Comparison of ENCODE assay signal across 14 cellular contexts in genomic region chr3:128849776-128850542, GRCh38. TPM values are rescaled to one million over a fixed set of nuclear protein-coding genes. Genes with fewer than 3 reads are reported as not detected.
DNase-seq lines count a peak whose midpoint lies in the region; ATAC-seq, FAIRE-seq and TF ChIP-seq lines count a peak whose summit lies in the region.
"Had no signal": no experiment of that assay in that cellular context is flagged by ENCODE, and none has a peak within 500 bp of the region (broad histone marks: within the 10 kb centered on the region; RNA-seq: fewer than 3 reads in every experiment).

No MANE protein-coding gene starts in this region.

- POLR2A ChIA-PET in MCF 10A (lab: Yijun Ruan, JAX) (no interaction called here), H1 (lab: Charles Lee; ENCODE audit: partially characterized antibody) (interaction anchor here (1.4 kb wide), 1 partner anchor 232 kb away, joined by 3 read pairs; no protein-coding TSS in a partner anchor)

- no peak for FAIRE-seq in H1 (lab: Jason Lieb, UNC)
- FAIRE-seq: frontal cortex had no signal

- intact Hi-C loops in MCF 10A (cut with micrococcal nuclease) = no loop called here
- intact Hi-C loops in breast epithelium (cut with DNase I; ENCODE audit: low total_unique reads) = no loop called here
- intact Hi-C loops in mucosa of descending colon (cut with DNase I, micrococcal nuclease) = no loop called here
- intact Hi-C loops in left colon (cut with DNase I, micrococcal nuclease) = no loop called here

- H2BK20ac ChIP-seq in H1 (ENCODE audit: low read length) = no peak overlapping the region

- no peak overlapping the region for H2BK15ac ChIP-seq in H1 (ENCODE audit: low read length)

- H3K79me1 ChIP-seq in H1 (ENCODE audit: low read depth, low read length) = no peaks in the 10 kb centered on the region

- no peaks in the 10 kb centered on the region for H3K79me2 ChIP-seq in H1 (ENCODE audit: control insufficient read depth in 1 of 2, insufficient read depth in 2 of 2, low read length in 2 of 2)

- TF ChIP-seq POLR2A in breast epithelium (IDR thresholded peaks at IDR 0.05) (no peak), H1 (IDR thresholded peaks at IDR 0.05; ENCODE audit: control extremely low read depth in 1 of 2, low read depth in 2 of 2, low read length in 2 of 2) (no peak), gastroesophageal sphincter (IDR thresholded peaks at IDR 0.05) (no peak)

- H3K9me3 ChIP-seq in breast epithelium = peaks cover 8 to 17% of the 10 kb centered on the region in 2 donors
- H3K9me3 ChIP-seq in H1 (ENCODE audit: insufficient read depth in 2 of 2, low read depth in 1 of 2, low read length in 1 of 2) = peaks cover 14 to 30% of the 10 kb centered on the region in 2 experiments
- H3K9me3 ChIP-seq in mucosa of descending colon = peaks cover 14% of the 10 kb centered on the region
- peaks cover 0 to 10% (median 0%) of the 10 kb centered on the region in 3 donors for H3K9me3 ChIP-seq in gastroesophageal sphincter
- H3K9me3 ChIP-seq: vagina had no signal

- H3K4me1 ChIP-seq in breast epithelium (no peaks in the 10 kb centered on the region), H1 (replicated peaks in 1 of 4; ENCODE audit: control insufficient read depth in 3 of 4, insufficient read depth in 4 of 4, low read length in 3 of 4) (peaks cover 0 to 10% (median 8%) of the 10 kb centered on the region in 4 experiments; a peak in 4 of 7 replicates), mucosa of descending colon (ENCODE audit: low read depth) (peaks cover 5% of the 10 kb centered on the region), gastroesophageal sphincter (peaks cover 0 to 18% (median 3%) of the 10 kb centered on the region in 3 donors)

- H4K8ac ChIP-seq in H1 (ENCODE audit: extremely low read depth, insufficient read depth, low read length) = no peak overlapping the region; the same call in 1 of the 2 replicates

- no peak overlapping the region for H3K14ac ChIP-seq in H1 (ENCODE audit: insufficient read length)

- no peak overlapping the region for H3K23ac ChIP-seq in H1 (ENCODE audit: insufficient read length)

- no peak overlapping the region for H3K56ac ChIP-seq in H1 (replicated peaks; ENCODE audit: insufficient read length, low read depth, low read length)

- H3K18ac ChIP-seq in H1 (ENCODE audit: extremely low read depth, low read length) = no peak overlapping the region

- H4K5ac ChIP-seq in H1 (ENCODE audit: insufficient read length, low read depth, low read length) = no peak overlapping the region

- no peak overlapping the region for H2BK12ac ChIP-seq in H1 (ENCODE audit: low read depth, low read length)

- H3K4me3 ChIP-seq in breast epithelium (no peak overlapping the region), H1 (ENCODE audit: extremely low read depth in 1 of 4, insufficient read depth in 2 of 4, low read depth in 3 of 4, low read length in 4 of 4) (no peak overlapping the region), mucosa of descending colon (no peak overlapping the region), gastroesophageal sphincter (no peak overlapping the region)
- H3K4me3 ChIP-seq: lower lobe of right lung, vagina had no signal

- 84% methylated on average over 12 of the region's 14 CpGs; no CpG with 5 or more reads in 1 of the 2 experiments for WGBS in H1 (ENCODE audit: extremely low coverage in 1 of 2, insufficient coverage in 1 of 2, insufficient read length in 1 of 2, insufficient replicate concordance in 2 of 2, low coverage in 1 of 2, low lambda C conversion rate in 2 of 2, missing lambda C conversion rate in 1 of 2), 2 experiments
- 60 to 78% methylated on average over 3 of the region's 14 CpGs for WGBS in gastroesophageal sphincter (ENCODE audit: low coverage in 1 of 2), 2 donors

- no peak overlapping the region for H3K4me2 ChIP-seq in H1 (ENCODE audit: insufficient read depth in 1 of 2, low read depth in 2 of 2, low read length in 2 of 2)

- H2AFZ ChIP-seq in H1 (ENCODE audit: low read length) = no peak overlapping the region

- TF ChIP-seq EP300 in H1 (IDR thresholded peaks at IDR 0.05; ENCODE audit: borderline replicate concordance in 1 of 2, low read depth in 2 of 2, low read length in 2 of 2) (no peak), gastroesophageal sphincter (IDR thresholded peaks at IDR 0.05) (no peak)

- no peaks in the 10 kb centered on the region; the same call in 1 of the 2 replicates for H3K23me2 ChIP-seq in H1 (ENCODE audit: low read depth, low read length)

- BruUV-seq in MCF 10A (replicated peaks; lab: Mats Ljungman, UMichigan) = no TSS peak

- H3K9me3 Mint-ChIP-seq in MCF 10A (ENCODE audit: unreplicated experiment) (peaks cover 10% of the 10 kb centered on the region), glutamatergic neuron (ENCODE audit: unreplicated experiment) (peaks cover 7% of the 10 kb centered on the region)

- H3K36me3 Mint-ChIP-seq in MCF 10A (ENCODE audit: insufficient read depth, unreplicated experiment) (no peaks in the 10 kb centered on the region), glutamatergic neuron (ENCODE audit: unreplicated experiment) (peaks cover 13% of the 10 kb centered on the region)
- H3K36me3 Mint-ChIP-seq: CD4-positive, CD25-positive, alpha-beta regulatory T cell had no signal

- H4K91ac ChIP-seq in H1 (replicated peaks; ENCODE audit: insufficient read length, low read length) = no peak overlapping the region

- no peaks in the 10 kb centered on the region for H4K20me1 ChIP-seq in H1 (replicated peaks in 1 of 2; ENCODE audit: control insufficient read depth in 1 of 2, insufficient read depth in 2 of 2, low read length in 2 of 2)

- peak; percentile 7 for TF ChIP-seq CTCF in MCF 10A (IDR thresholded peaks at IDR 0.05; ENCODE audit: unreplicated experiment)
- TF ChIP-seq CTCF in breast epithelium (IDR thresholded peaks at IDR 0.05) = no peak
- peak in 1 of 3 experiments; percentile 25; a peak in 2 of 4 replicates for TF ChIP-seq CTCF in H1 (IDR thresholded peaks at IDR 0.05; ENCODE audit: control extremely low read depth in 1 of 3, insufficient read depth in 1 of 3, low read depth in 1 of 3, low read length in 3 of 3)
- TF ChIP-seq CTCF in glutamatergic neuron (IDR thresholded peaks at IDR 0.05; ENCODE audit: partially characterized antibody, unreplicated experiment) = no peak
- no peak for TF ChIP-seq CTCF in mucosa of descending colon (IDR thresholded peaks at IDR 0.05)
- TF ChIP-seq CTCF in gastroesophageal sphincter (IDR thresholded peaks at IDR 0.05) = no peak

- H3K27me3 Mint-ChIP-seq in MCF 10A (ENCODE audit: insufficient read depth, unreplicated experiment) = no peaks in the 10 kb centered on the region
- peaks cover 4% of the 10 kb centered on the region for H3K27me3 Mint-ChIP-seq in glutamatergic neuron (ENCODE audit: unreplicated experiment)
- H3K27me3 Mint-ChIP-seq: CD4-positive, CD25-positive, alpha-beta regulatory T cell had no signal

- H2AK5ac ChIP-seq in H1 (ENCODE audit: low read depth, low read length) = no peak overlapping the region

- H3K27me3 ChIP-seq in breast epithelium = no peaks in the 10 kb centered on the region
- H3K27me3 ChIP-seq in H1 (replicated peaks in 1 of 4; ENCODE audit: control insufficient read depth in 3 of 4, extremely low read depth in 1 of 4, insufficient read depth in 3 of 4, low read length in 3 of 4) = no peaks in the 10 kb centered on the region
- H3K27me3 ChIP-seq in gastroesophageal sphincter = no peaks in the 10 kb centered on the region
- H3K27me3 ChIP-seq: vagina had no signal

- TF ChIP-seq RAD21 in H1 (IDR thresholded peaks at IDR 0.05 in 1 of 2, conservative IDR thresholded peaks at IDR 0.05 in 1 of 2; ENCODE audit: low read depth in 2 of 2, low read length in 2 of 2) = peak; percentile 44 to 56

- DNase-seq in MCF 10A (ENCODE audit: unreplicated experiment) = peak; percentile 21
- no peak for DNase-seq in breast epithelium (ENCODE audit: low spot score in 2 of 2)
- peak; percentile 57 for DNase-seq in OCI-M1 (lab: John Stamatoyannopoulos, UW)
- DNase-seq in H1 (ENCODE audit: low read depth in 1 of 2, low spot score in 2 of 2) = no peak
- no peak for DNase-seq in glutamatergic neuron
- DNase-seq in mucosa of descending colon = no peak
- DNase-seq in left colon = no peak
- DNase-seq: anterior cingulate cortex; CD4-positive, CD25-positive, alpha-beta regulatory T cell; lower lobe of right lung; NCI-H1930 had no signal

- H2BK120ac ChIP-seq in H1 (replicated peaks; ENCODE audit: low read depth, low read length) = no peak overlapping the region

- H3K27ac Mint-ChIP-seq in MCF 10A (ENCODE audit: low read depth, unreplicated experiment) = no peak overlapping the region
- no peak overlapping the region for H3K27ac Mint-ChIP-seq in glutamatergic neuron (ENCODE audit: unreplicated experiment)
- H3K27ac Mint-ChIP-seq: CD4-positive, CD25-positive, alpha-beta regulatory T cell had no signal

- CTCF ChIA-PET in MCF 10A (lab: Yijun Ruan, JAX) = no interaction called here
- CTCF ChIA-PET in H1 (lab: Charles Lee; ENCODE audit: partially characterized antibody) = interaction anchor here (0.8 kb wide), 1 partner anchor 232 kb away, joined by 3 read pairs; no protein-coding TSS in a partner anchor

- H3K9ac ChIP-seq in H1 (replicated peaks in 1 of 4; ENCODE audit: extremely low read depth in 1 of 4, low read depth in 3 of 4, low read length in 3 of 4) = no peak overlapping the region

- no peak overlapping the region for H2BK5ac ChIP-seq in H1 (ENCODE audit: low read depth, low read length)

- H3K4me1 Mint-ChIP-seq in MCF 10A (ENCODE audit: insufficient read depth, unreplicated experiment) (peaks cover 11% of the 10 kb centered on the region), glutamatergic neuron (ENCODE audit: low read depth, unreplicated experiment) (peaks cover 9% of the 10 kb centered on the region)

- no peak overlapping the region for H3K4me3 Mint-ChIP-seq in MCF 10A (ENCODE audit: unreplicated experiment)
- H3K4me3 Mint-ChIP-seq in glutamatergic neuron (ENCODE audit: unreplicated experiment) = no peak overlapping the region

- H3K4ac ChIP-seq in H1 (replicated peaks; ENCODE audit: insufficient read length, low read depth, low read length) = no peak overlapping the region

- no peak for ATAC-seq in mucosa of descending colon
- no peak for ATAC-seq in left colon
- ATAC-seq in gastroesophageal sphincter = no peak
- ATAC-seq: lower lobe of right lung had no signal

- H3K36me3 ChIP-seq in breast epithelium = no peaks in the 10 kb centered on the region
- H3K36me3 ChIP-seq in H1 (ENCODE audit: control insufficient read depth in 2 of 4, insufficient read depth in 4 of 4, low read length in 3 of 4) = no peaks in the 10 kb centered on the region
- H3K36me3 ChIP-seq in mucosa of descending colon (ENCODE audit: low read depth) = no peaks in the 10 kb centered on the region
- no peaks in the 10 kb centered on the region for H3K36me3 ChIP-seq in gastroesophageal sphincter
- H3K36me3 ChIP-seq: lower lobe of right lung, vagina had no signal

- H3K27ac ChIP-seq in breast epithelium = no peak overlapping the region
- H3K27ac ChIP-seq in H1 (ENCODE audit: low read depth, low read length) = no peak overlapping the region
- H3K27ac ChIP-seq in gastroesophageal sphincter = no peak overlapping the region
- H3K27ac ChIP-seq: lower lobe of right lung, vagina had no signal

RNA-seq across cellular contexts. Expression of gene ACAD9, which starts 29.5 kb away (rescaled TPM):
- 43.1 and 44.7 TPM in 2 replicates for total RNA-seq in MCF 10A (2022)
- 10 to 100 TPM; 33.3 to 59.6 (median 43.9) TPM for total RNA-seq in breast epithelium
- 28.9 and 32.8 TPM in 2 replicates for total RNA-seq in H1 (2021; fragmentation: NEBNext Ultra II Directional; extraction: Animal tissue kit (Norgen Biotek cat#: 25700))
- polyA plus RNA-seq in H1 (2011; rRNA removed) = 27.5 and 35.1 TPM in 2 replicates
- polyA plus RNA-seq in H1 (2011; cell fraction: cytosol; rRNA removed) = 33.2 TPM
- polyA plus RNA-seq in H1 (2011; cell fraction: nucleus; rRNA removed) = 74.1 TPM
- polyA plus RNA-seq in H1 (2012, experiment 1 of 2) = 17.7 to 25.6 TPM (median 24.2 TPM) in 4 replicates
- polyA plus RNA-seq in H1 (2012, experiment 2 of 2) = 11.8 TPM
- 16.7 TPM for polyA plus RNA-seq in H1 (2013, experiment 1 of 2)
- 17.5 TPM for polyA plus RNA-seq in H1 (2013, experiment 2 of 2)
- 36.4 and 37.2 TPM in 2 replicates for polyA minus RNA-seq in H1 (2011; rRNA and poly(A)+ RNA removed)
- polyA minus RNA-seq in H1 (2011; cell fraction: cytosol; rRNA and poly(A)+ RNA removed) = 21.8 TPM
- polyA minus RNA-seq in H1 (2011; cell fraction: nucleus; rRNA and poly(A)+ RNA removed) = 78.1 TPM
- total RNA-seq in glutamatergic neuron (ENCODE audit: unreplicated experiment) = 44.1 TPM
- total RNA-seq in mucosa of descending colon = 10 to 100 TPM; 42.7 to 43.9 (median 43.8) TPM
- 10 to 100 TPM; 33.0 to 44.8 TPM for total RNA-seq in left colon
- total RNA-seq in gastroesophageal sphincter = 10 to 100 TPM; 32.4 to 44.0 (median 38.7) TPM

Comparison
In these comparisons a context has a peak if more than half of its experiments do, and no peak if none do; other contexts are left out.
1. DNase-seq: peak in MCF 10A (single experiment) and OCI-M1 (single experiment); none in breast epithelium (0 of 2), H1 (0 of 2), glutamatergic neuron (single experiment), mucosa of descending colon (0 of 3) and left colon (0 of 2).